Comparison of ENCODE assay signal across 11 cellular contexts in the genomic region with DNA sequence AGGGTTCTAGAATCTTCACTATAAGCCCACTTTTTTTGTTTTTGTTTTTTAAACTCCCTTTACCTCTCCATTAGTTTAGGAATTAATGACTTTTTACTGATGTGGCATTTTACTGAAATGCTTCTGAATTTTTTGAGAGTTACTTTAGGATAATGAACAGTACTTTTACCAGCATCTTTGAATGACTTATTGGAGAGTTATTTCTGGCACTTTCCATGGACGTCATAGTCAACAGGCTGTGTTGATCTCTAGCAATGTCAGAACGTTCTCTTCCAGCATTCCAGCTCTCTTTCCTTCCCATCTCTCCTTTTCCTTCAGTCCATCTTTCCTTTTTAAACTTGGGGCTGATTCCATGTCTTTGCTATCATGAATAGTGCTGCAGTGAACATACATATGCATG. TPM values are rescaled to one million over a fixed set of nuclear protein-coding genes. Genes with fewer than 3 reads are reported as not detected.
A peak's percentile ranks its signal among the peaks of the same experiment; 100 is the strongest.
DNase-seq lines count a peak whose midpoint lies in the region; ATAC-seq and TF ChIP-seq lines count a peak whose summit lies in the region.
"Had no signal": no experiment of that assay in that cellular context is flagged by ENCODE, and none has a peak within 500 bp of the region (broad histone marks: within the 10 kb centered on the region; RNA-seq: fewer than 3 reads in every experiment).

No MANE protein-coding gene starts in this region.

- TF ChIP-seq CTCF in SU-DHL-6 (IDR thresholded peaks at IDR 0.05; ENCODE audit: insufficient read depth, low read length, poor library complexity, severe bottlenecking) (no peak), gastroesophageal sphincter (IDR thresholded peaks at IDR 0.05) (no peak), retinal pigment epithelial cell (conservative IDR thresholded peaks at IDR 0.05; ENCODE audit: low read depth, low read length) (no peak)

- H3K79me2 ChIP-seq in SU-DHL-6 (ENCODE audit: insufficient read depth, low read length): peaks cover 99% of the 10 kb centered on the region

- 10 to 33% methylated on average over 2 of the region's 2 CpGs for WGBS in gastroesophageal sphincter (ENCODE audit: low coverage in 1 of 2), 2 donors

- H3K9me2 ChIP-seq in SU-DHL-6 (replicated peaks; ENCODE audit: insufficient read depth, low read length): no peaks in the 10 kb centered on the region

- DNase-seq in AG20443 (ENCODE audit: low spot score) (peak; percentile 64), retinal pigment epithelial cell (ENCODE audit: low read depth) (peak; percentile 55), amniotic stem cell (lab: John Stamatoyannopoulos, UW) (no peak), COR-L47 (lab: John Stamatoyannopoulos, UW) (no peak), C1 segment of cervical spinal cord (lab: John Stamatoyannopoulos, UW) (no peak)
- DNase-seq: colonic mucosa, NCI-H187 treated with DMSO at 0.1 percent for 48 hours had no signal

- peaks cover 42% of the 10 kb centered on the region for H4K20me1 ChIP-seq in SU-DHL-6 (ENCODE audit: low read depth, low read length)

- ATAC-seq in gastroesophageal sphincter (peak; percentile 91), GM19324 (IDR thresholded peaks at IDR 0.05; ENCODE audit: low FRiP score, unreplicated experiment) (no peak)
- ATAC-seq: stimulated activated effector memory CD8-positive, alpha-beta T cell treated with anti-CD3 and anti-CD28 coated beads, Interleukin-12 subunit alpha, Interleukin-12 subunit beta, amount 100 ng/mL, for 72 hours had no signal

- H2AFZ ChIP-seq in SU-DHL-6 (ENCODE audit: low read depth, low read length, severe bottlenecking): no peak overlapping the region

- H3F3A ChIP-seq in SU-DHL-6 (ENCODE audit: insufficient read depth): peaks cover 14% of the 10 kb centered on the region; the same call in 1 of the 2 replicates

- H3K27ac ChIP-seq in SU-DHL-6 (ENCODE audit: low read depth, low read length) (0 out of 2 replicates have a peak overlapping the region, but pooled peaks have one; percentile 6), gastroesophageal sphincter (peak overlapping the region; percentile 61 to 78 (median 70))
- H3K27ac ChIP-seq: colonic mucosa had no signal

- H3K9me3 ChIP-seq in SU-DHL-6 (ENCODE audit: insufficient read depth, low read length): no peaks in the 10 kb centered on the region
- no peaks in the 10 kb centered on the region for H3K9me3 ChIP-seq in gastroesophageal sphincter
- H3K9me3 ChIP-seq: colonic mucosa had no signal

- H3K4me1 ChIP-seq in gastroesophageal sphincter: peaks cover 7 to 88% (median 16%) of the 10 kb centered on the region in 3 donors

- H3K27me3 ChIP-seq in SU-DHL-6 (ENCODE audit: low read length) (no peaks in the 10 kb centered on the region), gastroesophageal sphincter (no peaks in the 10 kb centered on the region)
- H3K27me3 ChIP-seq: colonic mucosa had no signal

- no peak overlapping the region for H3K9ac ChIP-seq in SU-DHL-6 (ENCODE audit: low read length)

- H3K4me3 ChIP-seq in SU-DHL-6 (ENCODE audit: insufficient read depth, low read length, poor library complexity, severe bottlenecking) (no peak overlapping the region), gastroesophageal sphincter (no peak overlapping the region), retinal pigment epithelial cell (ENCODE audit: low read length) (no peak overlapping the region)
- H3K4me3 ChIP-seq: colonic mucosa had no signal

- H3K4me2 ChIP-seq in SU-DHL-6 (ENCODE audit: low read depth, low read length, poor library complexity, severe bottlenecking): no peak overlapping the region

- peaks cover 11% of the 10 kb centered on the region for H3K36me3 ChIP-seq in SU-DHL-6 (ENCODE audit: low read length)
- peaks cover 0 to 10% of the 10 kb centered on the region in 2 donors for H3K36me3 ChIP-seq in gastroesophageal sphincter
- H3K36me3 ChIP-seq: colonic mucosa had no signal

- TF ChIP-seq POLR2A in gastroesophageal sphincter (IDR thresholded peaks at IDR 0.05): no peak

- TF ChIP-seq EP300 in gastroesophageal sphincter (IDR thresholded peaks at IDR 0.05): peak; percentile 72

RNA-seq across cellular contexts. Expression of gene CLIC4, which starts 48.5 kb away (rescaled TPM):
- 100 to 1,000 TPM; 553 to 721 (median 692) TPM for total RNA-seq in gastroesophageal sphincter

Comparison
In these comparisons a context has a peak if more than half of its experiments do, and no peak if none do; other contexts are left out.
1. DNase-seq: peak in AG20443 (single experiment) and retinal pigment epithelial cell (single experiment); none in amniotic stem cell (single experiment), COR-L47 (single experiment) and C1 segment of cervical spinal cord (0 of 14).